Comparison of ENCODE assay signal across 1 cellular context in the genomic region with DNA sequence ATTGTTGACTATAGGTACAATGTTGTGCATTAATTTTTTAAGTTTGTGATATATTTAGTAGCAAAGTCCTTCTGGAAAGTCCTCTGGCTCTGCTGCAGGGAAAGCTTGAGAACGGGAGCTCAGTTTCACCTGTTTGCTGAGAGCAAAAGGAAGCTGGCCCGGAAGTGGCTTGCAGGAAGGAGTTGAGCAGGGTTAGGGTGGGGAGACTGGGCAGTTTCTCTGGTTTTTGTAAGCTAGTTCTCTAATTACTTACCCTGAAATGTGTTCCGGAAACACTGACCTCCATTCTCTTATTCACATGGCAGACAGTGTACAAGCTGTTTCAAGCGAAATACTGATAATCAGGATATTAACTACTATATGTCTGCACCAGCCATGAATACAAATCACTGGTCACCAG.
TF ChIP-seq lines count a peak whose summit lies in the region.

No MANE protein-coding gene starts in this region.

TF ChIP-seq in SK-N-SH, 30 proteins besides CTCF, POLR2A, EP300 and RAD21 (continued from another document):
- TF ChIP-seq, protein P1, sequence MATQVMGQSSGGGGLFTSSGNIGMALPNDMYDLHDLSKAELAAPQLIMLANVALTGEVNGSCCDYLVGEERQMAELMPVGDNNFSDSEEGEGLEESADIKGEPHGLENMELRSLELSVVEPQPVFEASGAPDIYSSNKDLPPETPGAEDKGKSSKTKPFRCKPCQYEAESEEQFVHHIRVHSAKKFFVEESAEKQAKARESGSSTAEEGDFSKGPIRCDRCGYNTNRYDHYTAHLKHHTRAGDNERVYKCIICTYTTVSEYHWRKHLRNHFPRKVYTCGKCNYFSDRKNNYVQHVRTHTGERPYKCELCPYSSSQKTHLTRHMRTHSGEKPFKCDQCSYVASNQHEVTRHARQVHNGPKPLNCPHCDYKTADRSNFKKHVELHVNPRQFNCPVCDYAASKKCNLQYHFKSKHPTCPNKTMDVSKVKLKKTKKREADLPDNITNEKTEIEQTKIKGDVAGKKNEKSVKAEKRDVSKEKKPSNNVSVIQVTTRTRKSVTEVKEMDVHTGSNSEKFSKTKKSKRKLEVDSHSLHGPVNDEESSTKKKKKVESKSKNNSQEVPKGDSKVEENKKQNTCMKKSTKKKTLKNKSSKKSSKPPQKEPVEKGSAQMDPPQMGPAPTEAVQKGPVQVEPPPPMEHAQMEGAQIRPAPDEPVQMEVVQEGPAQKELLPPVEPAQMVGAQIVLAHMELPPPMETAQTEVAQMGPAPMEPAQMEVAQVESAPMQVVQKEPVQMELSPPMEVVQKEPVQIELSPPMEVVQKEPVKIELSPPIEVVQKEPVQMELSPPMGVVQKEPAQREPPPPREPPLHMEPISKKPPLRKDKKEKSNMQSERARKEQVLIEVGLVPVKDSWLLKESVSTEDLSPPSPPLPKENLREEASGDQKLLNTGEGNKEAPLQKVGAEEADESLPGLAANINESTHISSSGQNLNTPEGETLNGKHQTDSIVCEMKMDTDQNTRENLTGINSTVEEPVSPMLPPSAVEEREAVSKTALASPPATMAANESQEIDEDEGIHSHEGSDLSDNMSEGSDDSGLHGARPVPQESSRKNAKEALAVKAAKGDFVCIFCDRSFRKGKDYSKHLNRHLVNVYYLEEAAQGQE (IDR thresholded peaks at IDR 0.05; ENCODE audit: low read depth, low read length), result no peak
- TF ChIP-seq FOXJ3 (CRISPR knock-in tag; IDR thresholded peaks at IDR 0.05) (no peak), USF1 (IDR thresholded peaks at IDR 0.05; ENCODE audit: borderline replicate concordance, low read depth) (no peak)
